27 cellular contexts compared by ENCODE assay signal in the genomic region with DNA sequence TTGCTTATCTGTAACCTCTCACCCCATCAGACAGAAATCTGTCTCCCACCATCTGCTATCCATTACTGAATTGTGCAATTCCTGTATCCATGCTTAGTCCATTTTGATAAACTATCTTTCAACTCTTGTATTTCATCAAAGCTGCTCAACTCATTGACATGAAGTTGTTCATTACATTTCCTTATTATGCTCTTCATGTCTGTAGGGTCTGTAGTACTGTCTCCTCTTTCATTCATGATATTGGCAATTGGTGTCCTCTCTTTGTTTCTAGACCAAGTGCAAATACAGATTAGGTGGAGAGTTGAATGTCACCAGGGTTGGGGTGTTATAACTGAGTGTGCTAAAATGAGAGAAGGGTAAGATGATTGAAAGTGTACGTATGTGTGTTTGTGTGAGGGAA.
"Had no signal": no experiment of that assay in that cellular context is flagged by ENCODE, and none has a peak within 500 bp of the region (broad histone marks: within the 10 kb centered on the region; RNA-seq: fewer than 3 reads in every experiment).

No MANE protein-coding gene starts in this region.

- H3K4me3 ChIP-seq: stomach, suprapubic skin, testis, thoracic aorta, thyroid gland, tibial artery, tibial nerve, transverse colon, upper lobe of left lung, upper lobe of right lung, uterus, vagina had no signal

- H3K27ac ChIP-seq: stomach, suprapubic skin, testis, thoracic aorta, thyroid gland, tibial artery, tibial nerve, transverse colon, upper lobe of left lung, upper lobe of right lung, uterus, vagina had no signal

- H3K9me3 ChIP-seq: suprapubic skin, testis, thyroid gland, transverse colon, upper lobe of right lung, uterus, vagina had no signal

- DNase-seq: stimulated activated CD4-positive, alpha-beta T cell treated with anti-CD3 and anti-CD28 coated beads, Interleukin-2, amount 100 ng/mL, for 48 hours; stimulated activated CD4-positive, alpha-beta T cell treated with anti-CD3 and anti-CD28 coated beads, Interleukin-4, amount 100 ng/mL, for 1 hour; stimulated activated CD4-positive, alpha-beta T cell treated with anti-CD3 and anti-CD28 coated beads, Interleukin-4, amount 100 ng/mL, for 24 hours; stimulated activated CD4-positive, alpha-beta T cell treated with anti-CD3 and anti-CD28 coated beads, Interleukin-4, amount 100 ng/mL, for 4 hours; stimulated activated CD8-positive, alpha-beta memory T cell treated with anti-CD3 and anti-CD28 coated beads, Interleukin-4, amount 100 ng/mL, for 48 hours; stimulated activated naive B cell treated with anti-CD40 and anti-IgM and Interleukin-4, amounts not matched to agents 10 μg/mL and 1 μg/mL and 100 μg/mL, for 72 hours; stimulated activated naive CD4-positive, alpha-beta T cell; stimulated activated naive CD4-positive, alpha-beta T cell treated with Interleukin-2 at 50 U/mL for 16 hours; stimulated activated naive CD8-positive, alpha-beta T cell treated with anti-CD3 and anti-CD28 coated beads, Interleukin-15, amount 100 ng/mL, for 72 hours; stimulated activated naive CD8-positive, alpha-beta T cell treated with anti-CD3 and anti-CD28 coated beads, Interleukin-15, Interleukin-2, amounts not matched to agents 100 U/mL and 50 U/mL, for 24 hours; stomach; substantia nigra; testis; thyroid gland; transverse colon; trophoblast cell; upper lobe of left lung; uterus had no signal

- H3K4me1 ChIP-seq: stomach, suprapubic skin, testis, thyroid gland, tibial nerve, transverse colon, upper lobe of left lung, upper lobe of right lung, uterus, vagina had no signal

- H3K36me3 ChIP-seq: stomach, suprapubic skin, thoracic aorta, thyroid gland, tibial artery, tibial nerve, transverse colon, upper lobe of left lung, upper lobe of right lung, uterus, vagina had no signal

- ATAC-seq: stimulated activated effector memory CD8-positive, alpha-beta T cell treated with anti-CD3 and anti-CD28 coated beads, Interleukin-12 subunit alpha, Interleukin-12 subunit beta, amount 100 ng/mL, for 72 hours; stimulated activated memory B cell treated with anti-CD40 and anti-IgM and Interleukin-4, amounts not matched to agents 10 μg/mL and 1 μg/mL and 100 μg/mL, for 72 hours; stimulated activated naive B cell treated with anti-CD40 and anti-IgM and Interleukin-4, amounts not matched to agents 10 μg/mL and 1 μg/mL and 100 μg/mL, for 72 hours; stimulated activated naive CD8-positive, alpha-beta T cell treated with anti-CD3 and anti-CD28 coated beads, Interleukin-15, amount 100 ng/mL, for 72 hours; stimulated activated naive CD8-positive, alpha-beta T cell treated with anti-CD3 and anti-CD28 coated beads, Interleukin-15, Interleukin-2, amounts not matched to agents 100 U/mL and 50 U/mL, for 24 hours; upper lobe of right lung had no signal

- FAIRE-seq: urothelium cell line had no signal

- H3K27me3 ChIP-seq: testis, thyroid gland, uterus had no signal
